Comparison of ENCODE assay signal across 1 cellular context in the genomic region with DNA sequence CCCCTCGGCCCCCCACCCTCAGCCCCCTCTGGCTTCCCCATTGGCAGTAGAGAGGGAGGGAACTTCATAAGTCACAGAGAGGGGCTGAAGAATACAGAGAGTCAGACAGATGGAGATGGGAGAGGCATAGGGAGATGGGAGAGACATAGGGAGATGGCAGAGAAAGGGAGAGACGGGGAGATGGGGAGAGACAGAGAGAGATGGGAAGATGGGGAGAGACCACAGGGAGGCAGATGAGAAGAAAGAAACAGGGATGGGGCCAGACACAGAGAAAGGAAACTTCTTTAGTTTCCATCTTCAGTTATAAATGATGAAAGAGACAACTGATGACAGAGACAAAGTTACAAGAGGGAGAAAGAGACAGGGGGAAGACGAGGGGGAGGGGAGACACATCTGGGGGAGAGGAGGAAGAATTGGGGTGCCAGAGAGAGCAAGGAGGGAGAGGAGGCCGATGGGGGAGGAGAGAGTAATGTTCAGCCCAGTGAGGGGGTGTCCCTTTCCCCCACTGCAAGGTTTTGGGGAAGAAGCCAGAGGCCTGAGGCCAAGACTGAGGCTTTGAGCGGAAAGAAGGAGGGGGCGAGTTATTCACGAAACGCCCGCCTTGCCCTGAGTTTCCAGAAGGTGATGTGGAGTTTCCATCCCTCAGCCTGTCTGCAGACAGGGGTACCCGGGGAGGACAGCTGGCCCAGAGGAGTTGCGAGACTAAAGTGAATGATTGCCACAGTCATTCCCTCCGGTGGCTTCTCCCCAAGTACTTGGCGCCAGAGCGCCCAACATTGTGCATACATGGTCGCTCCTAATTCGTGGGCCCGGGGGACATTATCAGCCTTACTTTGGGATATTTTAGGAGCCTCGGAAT.
TF ChIP-seq lines count a peak whose summit lies in the region.

No MANE protein-coding gene starts in this region.

TF ChIP-seq in GM12878, 131 proteins besides CTCF, POLR2A, EP300 and RAD21 (continued from another document and continues in another):
- TF ChIP-seq CHD2 (IDR thresholded peaks at IDR 0.05; ENCODE audit: borderline replicate concordance, low read depth, low read length) (peak; percentile 74; the same call in 1 of the 2 replicates), HDGF (IDR thresholded peaks at IDR 0.05) (peak; percentile 98), POLR2AphosphoS2 (IDR thresholded peaks at IDR 0.05; ENCODE audit: low read depth, low read length) (peak; percentile 40; the same call in 1 of the 2 replicates), SRF (IDR thresholded peaks at IDR 0.05; ENCODE audit: low read depth in 2 of 2, low read length in 2 of 2) (no peak), PAX8 (IDR thresholded peaks at IDR 0.05) (no peak), RUNX3 (IDR thresholded peaks at IDR 0.05; ENCODE audit: low read length) (peak; percentile 63), ZNF622 (IDR thresholded peaks at IDR 0.05) (no peak), CHD1 (IDR thresholded peaks at IDR 0.05; ENCODE audit: low read depth, low read length) (peak; percentile 60; the same call in 1 of the 2 replicates), RAD51 (IDR thresholded peaks at IDR 0.05) (no peak), ESRRA (IDR thresholded peaks at IDR 0.05; ENCODE audit: low read length) (no peak), JUND (IDR thresholded peaks at IDR 0.05; ENCODE audit: low read depth, low read length) (peak; percentile 42; the same call in 1 of the 2 replicates), NR2C2 (IDR thresholded peaks at IDR 0.05; ENCODE audit: borderline replicate concordance, control insufficient read depth, insufficient read length, low read depth) (no peak), RCOR1 (conservative IDR thresholded peaks at IDR 0.05; ENCODE audit: low read depth, low read length) (peak; percentile 55; the same call in 1 of the 2 replicates), ZSCAN29 (IDR thresholded peaks at IDR 0.05) (peak; percentile 82; the same call in 1 of the 2 replicates), SUZ12 (IDR thresholded peaks at IDR 0.05; ENCODE audit: unreplicated experiment) (no peak), CREB1 (IDR thresholded peaks at IDR 0.05; ENCODE audit: low read depth) (no peak), MXI1 (IDR thresholded peaks at IDR 0.05; ENCODE audit: low read depth, low read length) (no peak), KDM1A (IDR thresholded peaks at IDR 0.05; ENCODE audit: borderline replicate concordance) (no peak), SMAD1 (IDR thresholded peaks at IDR 0.05; ENCODE audit: low read depth, partially characterized antibody) (peak; percentile 71), FOXM1 (IDR thresholded peaks at IDR 0.05; ENCODE audit: low read depth, low read length) (peak; percentile 55; the same call in 1 of the 2 replicates), RBBP5 (conservative IDR thresholded peaks at IDR 0.05) (no peak), GATAD2B (conservative IDR thresholded peaks at IDR 0.05; ENCODE audit: low read depth) (peak; percentile 80), KLF5 (IDR thresholded peaks at IDR 0.05; ENCODE audit: partially characterized antibody) (no peak), YBX1 (IDR thresholded peaks at IDR 0.05) (no peak)
- TF ChIP-seq, protein P1, sequence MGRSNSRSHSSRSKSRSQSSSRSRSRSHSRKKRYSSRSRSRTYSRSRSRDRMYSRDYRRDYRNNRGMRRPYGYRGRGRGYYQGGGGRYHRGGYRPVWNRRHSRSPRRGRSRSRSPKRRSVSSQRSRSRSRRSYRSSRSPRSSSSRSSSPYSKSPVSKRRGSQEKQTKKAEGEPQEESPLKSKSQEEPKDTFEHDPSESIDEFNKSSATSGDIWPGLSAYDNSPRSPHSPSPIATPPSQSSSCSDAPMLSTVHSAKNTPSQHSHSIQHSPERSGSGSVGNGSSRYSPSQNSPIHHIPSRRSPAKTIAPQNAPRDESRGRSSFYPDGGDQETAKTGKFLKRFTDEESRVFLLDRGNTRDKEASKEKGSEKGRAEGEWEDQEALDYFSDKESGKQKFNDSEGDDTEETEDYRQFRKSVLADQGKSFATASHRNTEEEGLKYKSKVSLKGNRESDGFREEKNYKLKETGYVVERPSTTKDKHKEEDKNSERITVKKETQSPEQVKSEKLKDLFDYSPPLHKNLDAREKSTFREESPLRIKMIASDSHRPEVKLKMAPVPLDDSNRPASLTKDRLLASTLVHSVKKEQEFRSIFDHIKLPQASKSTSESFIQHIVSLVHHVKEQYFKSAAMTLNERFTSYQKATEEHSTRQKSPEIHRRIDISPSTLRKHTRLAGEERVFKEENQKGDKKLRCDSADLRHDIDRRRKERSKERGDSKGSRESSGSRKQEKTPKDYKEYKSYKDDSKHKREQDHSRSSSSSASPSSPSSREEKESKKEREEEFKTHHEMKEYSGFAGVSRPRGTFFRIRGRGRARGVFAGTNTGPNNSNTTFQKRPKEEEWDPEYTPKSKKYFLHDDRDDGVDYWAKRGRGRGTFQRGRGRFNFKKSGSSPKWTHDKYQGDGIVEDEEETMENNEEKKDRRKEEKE (IDR thresholded peaks at IDR 0.05), result no peak
- TF ChIP-seq, protein P2, sequence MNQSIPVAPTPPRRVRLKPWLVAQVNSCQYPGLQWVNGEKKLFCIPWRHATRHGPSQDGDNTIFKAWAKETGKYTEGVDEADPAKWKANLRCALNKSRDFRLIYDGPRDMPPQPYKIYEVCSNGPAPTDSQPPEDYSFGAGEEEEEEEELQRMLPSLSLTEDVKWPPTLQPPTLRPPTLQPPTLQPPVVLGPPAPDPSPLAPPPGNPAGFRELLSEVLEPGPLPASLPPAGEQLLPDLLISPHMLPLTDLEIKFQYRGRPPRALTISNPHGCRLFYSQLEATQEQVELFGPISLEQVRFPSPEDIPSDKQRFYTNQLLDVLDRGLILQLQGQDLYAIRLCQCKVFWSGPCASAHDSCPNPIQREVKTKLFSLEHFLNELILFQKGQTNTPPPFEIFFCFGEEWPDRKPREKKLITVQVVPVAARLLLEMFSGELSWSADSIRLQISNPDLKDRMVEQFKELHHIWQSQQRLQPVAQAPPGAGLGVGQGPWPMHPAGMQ (IDR thresholded peaks at IDR 0.05; ENCODE audit: borderline replicate concordance), result no peak
- TF ChIP-seq, protein P3, sequence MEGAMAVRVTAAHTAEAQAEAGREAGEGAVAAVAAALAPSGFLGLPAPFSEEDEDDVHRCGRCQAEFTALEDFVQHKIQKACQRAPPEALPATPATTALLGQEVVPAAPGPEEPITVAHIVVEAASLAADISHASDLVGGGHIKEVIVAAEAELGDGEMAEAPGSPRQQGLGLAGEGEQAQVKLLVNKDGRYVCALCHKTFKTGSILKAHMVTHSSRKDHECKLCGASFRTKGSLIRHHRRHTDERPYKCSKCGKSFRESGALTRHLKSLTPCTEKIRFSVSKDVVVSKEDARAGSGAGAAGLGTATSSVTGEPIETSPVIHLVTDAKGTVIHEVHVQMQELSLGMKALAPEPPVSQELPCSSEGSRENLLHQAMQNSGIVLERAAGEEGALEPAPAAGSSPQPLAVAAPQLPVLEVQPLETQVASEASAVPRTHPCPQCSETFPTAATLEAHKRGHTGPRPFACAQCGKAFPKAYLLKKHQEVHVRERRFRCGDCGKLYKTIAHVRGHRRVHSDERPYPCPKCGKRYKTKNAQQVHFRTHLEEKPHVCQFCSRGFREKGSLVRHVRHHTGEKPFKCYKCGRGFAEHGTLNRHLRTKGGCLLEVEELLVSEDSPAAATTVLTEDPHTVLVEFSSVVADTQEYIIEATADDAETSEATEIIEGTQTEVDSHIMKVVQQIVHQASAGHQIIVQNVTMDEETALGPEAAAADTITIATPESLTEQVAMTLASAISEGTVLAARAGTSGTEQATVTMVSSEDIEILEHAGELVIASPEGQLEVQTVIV (IDR thresholded peaks at IDR 0.05; ENCODE audit: borderline replicate concordance, partially characterized antibody), result no peak
- TF ChIP-seq, protein P4, sequence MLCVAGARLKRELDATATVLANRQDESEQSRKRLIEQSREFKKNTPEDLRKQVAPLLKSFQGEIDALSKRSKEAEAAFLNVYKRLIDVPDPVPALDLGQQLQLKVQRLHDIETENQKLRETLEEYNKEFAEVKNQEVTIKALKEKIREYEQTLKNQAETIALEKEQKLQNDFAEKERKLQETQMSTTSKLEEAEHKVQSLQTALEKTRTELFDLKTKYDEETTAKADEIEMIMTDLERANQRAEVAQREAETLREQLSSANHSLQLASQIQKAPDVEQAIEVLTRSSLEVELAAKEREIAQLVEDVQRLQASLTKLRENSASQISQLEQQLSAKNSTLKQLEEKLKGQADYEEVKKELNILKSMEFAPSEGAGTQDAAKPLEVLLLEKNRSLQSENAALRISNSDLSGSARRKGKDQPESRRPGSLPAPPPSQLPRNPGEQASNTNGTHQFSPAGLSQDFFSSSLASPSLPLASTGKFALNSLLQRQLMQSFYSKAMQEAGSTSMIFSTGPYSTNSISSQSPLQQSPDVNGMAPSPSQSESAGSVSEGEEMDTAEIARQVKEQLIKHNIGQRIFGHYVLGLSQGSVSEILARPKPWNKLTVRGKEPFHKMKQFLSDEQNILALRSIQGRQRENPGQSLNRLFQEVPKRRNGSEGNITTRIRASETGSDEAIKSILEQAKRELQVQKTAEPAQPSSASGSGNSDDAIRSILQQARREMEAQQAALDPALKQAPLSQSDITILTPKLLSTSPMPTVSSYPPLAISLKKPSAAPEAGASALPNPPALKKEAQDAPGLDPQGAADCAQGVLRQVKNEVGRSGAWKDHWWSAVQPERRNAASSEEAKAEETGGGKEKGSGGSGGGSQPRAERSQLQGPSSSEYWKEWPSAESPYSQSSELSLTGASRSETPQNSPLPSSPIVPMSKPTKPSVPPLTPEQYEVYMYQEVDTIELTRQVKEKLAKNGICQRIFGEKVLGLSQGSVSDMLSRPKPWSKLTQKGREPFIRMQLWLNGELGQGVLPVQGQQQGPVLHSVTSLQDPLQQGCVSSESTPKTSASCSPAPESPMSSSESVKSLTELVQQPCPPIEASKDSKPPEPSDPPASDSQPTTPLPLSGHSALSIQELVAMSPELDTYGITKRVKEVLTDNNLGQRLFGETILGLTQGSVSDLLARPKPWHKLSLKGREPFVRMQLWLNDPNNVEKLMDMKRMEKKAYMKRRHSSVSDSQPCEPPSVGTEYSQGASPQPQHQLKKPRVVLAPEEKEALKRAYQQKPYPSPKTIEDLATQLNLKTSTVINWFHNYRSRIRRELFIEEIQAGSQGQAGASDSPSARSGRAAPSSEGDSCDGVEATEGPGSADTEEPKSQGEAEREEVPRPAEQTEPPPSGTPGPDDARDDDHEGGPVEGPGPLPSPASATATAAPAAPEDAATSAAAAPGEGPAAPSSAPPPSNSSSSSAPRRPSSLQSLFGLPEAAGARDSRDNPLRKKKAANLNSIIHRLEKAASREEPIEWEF (IDR thresholded peaks at IDR 0.05; ENCODE audit: insufficient replicate concordance, low read depth, low read length), result peak; percentile 25
- TF ChIP-seq, protein P5, sequence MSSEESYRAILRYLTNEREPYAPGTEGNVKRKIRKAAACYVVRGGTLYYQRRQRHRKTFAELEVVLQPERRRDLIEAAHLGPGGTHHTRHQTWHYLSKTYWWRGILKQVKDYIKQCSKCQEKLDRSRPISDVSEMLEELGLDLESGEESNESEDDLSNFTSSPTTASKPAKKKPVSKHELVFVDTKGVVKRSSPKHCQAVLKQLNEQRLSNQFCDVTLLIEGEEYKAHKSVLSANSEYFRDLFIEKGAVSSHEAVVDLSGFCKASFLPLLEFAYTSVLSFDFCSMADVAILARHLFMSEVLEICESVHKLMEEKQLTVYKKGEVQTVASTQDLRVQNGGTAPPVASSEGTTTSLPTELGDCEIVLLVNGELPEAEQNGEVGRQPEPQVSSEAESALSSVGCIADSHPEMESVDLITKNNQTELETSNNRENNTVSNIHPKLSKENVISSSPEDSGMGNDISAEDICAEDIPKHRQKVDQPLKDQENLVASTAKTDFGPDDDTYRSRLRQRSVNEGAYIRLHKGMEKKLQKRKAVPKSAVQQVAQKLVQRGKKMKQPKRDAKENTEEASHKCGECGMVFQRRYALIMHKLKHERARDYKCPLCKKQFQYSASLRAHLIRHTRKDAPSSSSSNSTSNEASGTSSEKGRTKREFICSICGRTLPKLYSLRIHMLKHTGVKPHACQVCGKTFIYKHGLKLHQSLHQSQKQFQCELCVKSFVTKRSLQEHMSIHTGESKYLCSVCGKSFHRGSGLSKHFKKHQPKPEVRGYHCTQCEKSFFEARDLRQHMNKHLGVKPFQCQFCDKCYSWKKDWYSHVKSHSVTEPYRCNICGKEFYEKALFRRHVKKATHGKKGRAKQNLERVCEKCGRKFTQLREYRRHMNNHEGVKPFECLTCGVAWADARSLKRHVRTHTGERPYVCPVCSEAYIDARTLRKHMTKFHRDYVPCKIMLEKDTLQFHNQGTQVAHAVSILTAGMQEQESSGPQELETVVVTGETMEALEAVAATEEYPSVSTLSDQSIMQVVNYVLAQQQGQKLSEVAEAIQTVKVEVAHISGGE (CRISPR knock-in tag; IDR thresholded peaks at IDR 0.05), result no peak
- TF ChIP-seq, protein P6, sequence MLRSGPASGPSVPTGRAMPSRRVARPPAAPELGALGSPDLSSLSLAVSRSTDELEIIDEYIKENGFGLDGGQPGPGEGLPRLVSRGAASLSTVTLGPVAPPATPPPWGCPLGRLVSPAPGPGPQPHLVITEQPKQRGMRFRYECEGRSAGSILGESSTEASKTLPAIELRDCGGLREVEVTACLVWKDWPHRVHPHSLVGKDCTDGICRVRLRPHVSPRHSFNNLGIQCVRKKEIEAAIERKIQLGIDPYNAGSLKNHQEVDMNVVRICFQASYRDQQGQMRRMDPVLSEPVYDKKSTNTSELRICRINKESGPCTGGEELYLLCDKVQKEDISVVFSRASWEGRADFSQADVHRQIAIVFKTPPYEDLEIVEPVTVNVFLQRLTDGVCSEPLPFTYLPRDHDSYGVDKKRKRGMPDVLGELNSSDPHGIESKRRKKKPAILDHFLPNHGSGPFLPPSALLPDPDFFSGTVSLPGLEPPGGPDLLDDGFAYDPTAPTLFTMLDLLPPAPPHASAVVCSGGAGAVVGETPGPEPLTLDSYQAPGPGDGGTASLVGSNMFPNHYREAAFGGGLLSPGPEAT (IDR thresholded peaks at IDR 0.05; ENCODE audit: low read depth), result peak; percentile 86
- TF ChIP-seq, protein P7, sequence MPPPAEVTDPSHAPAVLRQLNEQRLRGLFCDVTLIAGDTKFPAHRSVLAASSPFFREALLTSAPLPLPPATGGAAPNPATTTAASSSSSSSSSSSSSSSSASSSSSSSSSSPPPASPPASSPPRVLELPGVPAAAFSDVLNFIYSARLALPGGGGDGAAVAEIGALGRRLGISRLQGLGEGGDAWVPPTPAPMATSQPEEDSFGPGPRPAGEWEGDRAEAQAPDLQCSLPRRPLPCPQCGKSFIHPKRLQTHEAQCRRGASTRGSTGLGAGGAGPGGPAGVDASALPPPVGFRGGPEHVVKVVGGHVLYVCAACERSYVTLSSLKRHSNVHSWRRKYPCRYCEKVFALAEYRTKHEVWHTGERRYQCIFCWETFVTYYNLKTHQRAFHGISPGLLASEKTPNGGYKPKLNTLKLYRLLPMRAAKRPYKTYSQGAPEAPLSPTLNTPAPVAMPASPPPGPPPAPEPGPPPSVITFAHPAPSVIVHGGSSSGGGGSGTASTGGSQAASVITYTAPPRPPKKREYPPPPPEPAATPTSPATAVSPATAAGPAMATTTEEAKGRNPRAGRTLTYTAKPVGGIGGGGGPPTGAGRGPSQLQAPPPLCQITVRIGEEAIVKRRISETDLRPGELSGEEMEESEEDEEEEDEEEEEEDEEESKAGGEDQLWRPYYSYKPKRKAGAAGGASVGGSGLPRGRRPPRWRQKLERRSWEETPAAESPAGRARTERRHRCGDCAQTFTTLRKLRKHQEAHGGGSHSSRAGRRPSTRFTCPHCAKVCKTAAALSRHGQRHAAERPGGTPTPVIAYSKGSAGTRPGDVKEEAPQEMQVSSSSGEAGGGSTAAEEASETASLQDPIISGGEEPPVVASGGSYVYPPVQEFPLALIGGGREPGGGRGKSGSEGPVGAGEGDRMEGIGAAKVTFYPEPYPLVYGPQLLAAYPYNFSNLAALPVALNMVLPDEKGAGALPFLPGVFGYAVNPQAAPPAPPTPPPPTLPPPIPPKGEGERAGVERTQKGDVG (CRISPR knock-in tag; IDR thresholded peaks at IDR 0.05), result no peak
